ENCODE assay signal across 8 cellular contexts in the genomic region with DNA sequence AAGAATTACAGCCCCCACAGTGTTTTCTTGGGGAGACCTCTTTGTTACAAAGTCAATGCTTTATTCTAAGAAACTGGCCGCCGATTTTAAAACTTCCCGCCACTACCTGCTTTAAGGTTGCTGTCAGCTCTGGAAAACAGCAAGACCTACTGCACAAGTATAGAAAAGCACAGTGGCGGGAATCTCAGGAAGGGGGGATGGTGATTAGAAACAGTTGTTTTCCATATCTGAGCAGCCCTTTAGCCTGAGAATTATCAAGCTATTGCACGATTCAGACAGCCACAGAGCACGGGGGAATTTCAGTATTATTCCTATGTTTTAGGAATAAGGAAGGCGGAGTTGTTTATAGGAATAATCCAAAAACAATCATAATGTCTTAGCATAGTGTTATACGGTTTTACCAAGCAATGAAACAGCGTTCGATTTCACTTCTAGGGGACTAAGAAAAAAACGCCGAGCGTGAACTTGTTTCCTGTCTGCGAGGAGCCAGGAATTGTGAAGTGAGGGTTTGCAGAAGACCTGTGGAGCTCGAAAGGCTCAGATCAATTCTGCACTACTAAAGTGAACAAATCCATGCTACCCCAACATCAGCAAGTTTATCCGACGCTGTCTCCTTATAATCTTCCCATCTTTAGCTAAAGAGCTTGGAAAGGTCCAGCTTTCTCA.
DNase-seq lines count a peak whose midpoint lies in the region; ATAC-seq lines count a peak whose summit lies in the region.

No MANE protein-coding gene starts in this region.

- H3K4me3 ChIP-seq in BLaER1 (peak overlapping the region; percentile 68), skeletal muscle cell (ENCODE audit: low read depth, low read length) (peak overlapping the region; percentile 60)

- H3K4me1 ChIP-seq in BLaER1: 0 out of 2 replicates have a peak, but pooled peaks cover 6% of the 10 kb centered on the region

- H3K27me3 Mint-ChIP-seq in T-helper 17 cell: no peaks in the 10 kb centered on the region

- peaks cover 19% of the 10 kb centered on the region for H3K4me1 Mint-ChIP-seq in T-helper 17 cell

- DNase-seq in T-helper 17 cell: no peak
- DNase-seq in left ventricle myocardium superior: no peak
- DNase-seq in skeletal muscle cell (ENCODE audit: low read depth): no peak
- DNase-seq in DMS79 treated with DMSO at 0.1 percent for 48 hours (lab: John Stamatoyannopoulos, UW): no peak
- DNase-seq in NAMALWA (ENCODE audit: low spot score): no peak

- intact Hi-C loops in left ventricle myocardium superior (cut with micrococcal nuclease): no loop called here

- H3K9ac ChIP-seq in BLaER1: peak overlapping the region; percentile 58

- H3K27me3 ChIP-seq in BLaER1: peaks cover 76% of the 10 kb centered on the region

- H3K27ac ChIP-seq in BLaER1: no peak overlapping the region

- peak overlapping the region; percentile 73 for H3K4me2 ChIP-seq in BLaER1

- H3K4me3 Mint-ChIP-seq in T-helper 17 cell: peak overlapping the region; percentile 99

- H3K27ac Mint-ChIP-seq in T-helper 17 cell: peak overlapping the region; percentile 93

- H3K36me3 ChIP-seq in BLaER1: no peaks in the 10 kb centered on the region

- no peaks in the 10 kb centered on the region for H3K9me3 ChIP-seq in BLaER1
- H3K9me3 ChIP-seq in T-helper 17 cell (ENCODE audit: control insufficient read depth, low read length, poor library complexity, severe bottlenecking): no peaks in the 10 kb centered on the region

- no peaks in the 10 kb centered on the region for H3K36me3 Mint-ChIP-seq in T-helper 17 cell (ENCODE audit: low read depth)

- ATAC-seq in GM19043 (IDR thresholded peaks at IDR 0.05; ENCODE audit: low read depth, unreplicated experiment): peak; percentile 21
- ATAC-seq in HG03139 (IDR thresholded peaks at IDR 0.05; ENCODE audit: unreplicated experiment): peak; percentile 17
- ATAC-seq in T-helper 17 cell: peak; percentile 5
- ATAC-seq in left ventricle myocardium superior: peak; percentile 16

- H4K20me1 ChIP-seq in BLaER1: peaks cover 12% of the 10 kb centered on the region; the same call in 1 of the 2 replicates
